In genomic region chr9:28409919-28410318, GRCh38 we compare ENCODE assay signal across 19 cellular contexts.
"Had no signal": no experiment of that assay in that cellular context is flagged by ENCODE, and none has a peak within 500 bp of the region (broad histone marks: within the 10 kb centered on the region; RNA-seq: fewer than 3 reads in every experiment).

No MANE protein-coding gene starts in this region.

- H3K4me3 ChIP-seq: MG63, SJSA1, SK-N-MC had no signal

- ATAC-seq: HepG2 had no signal

- H3K4me1 ChIP-seq: SJSA1 had no signal

- H3K27me3 ChIP-seq: MG63, SJSA1 had no signal

- H3K27ac ChIP-seq: SJSA1, SK-N-MC had no signal

- H3K36me3 ChIP-seq: MG63, SJSA1 had no signal

- DNase-seq: IMR-90, Karpas-422, KG1, NCI-H1092, NCI-H1417, NCI-H1436 treated with DMSO at 0.1 percent for 48 hours, NCI-H1694, NCI-H187 treated with DMSO at 0.1 percent for 48 hours, NCI-H2029 treated with DMSO at 0.1 percent for 48 hours, NCI-H2227 treated with DMSO at 0.1 percent for 48 hours, NCI-H526 treated with DMSO at 0.1 percent for 48 hours, NCI-H748 treated with DMSO at 0.1 percent for 48 hours, Right ventricle myocardium superior, RPMI8226, SIG-M5 had no signal

- H3K9me3 ChIP-seq: MG63, SJSA1 had no signal
